ENCODE assay signal across 1 cellular context in the genomic region with DNA sequence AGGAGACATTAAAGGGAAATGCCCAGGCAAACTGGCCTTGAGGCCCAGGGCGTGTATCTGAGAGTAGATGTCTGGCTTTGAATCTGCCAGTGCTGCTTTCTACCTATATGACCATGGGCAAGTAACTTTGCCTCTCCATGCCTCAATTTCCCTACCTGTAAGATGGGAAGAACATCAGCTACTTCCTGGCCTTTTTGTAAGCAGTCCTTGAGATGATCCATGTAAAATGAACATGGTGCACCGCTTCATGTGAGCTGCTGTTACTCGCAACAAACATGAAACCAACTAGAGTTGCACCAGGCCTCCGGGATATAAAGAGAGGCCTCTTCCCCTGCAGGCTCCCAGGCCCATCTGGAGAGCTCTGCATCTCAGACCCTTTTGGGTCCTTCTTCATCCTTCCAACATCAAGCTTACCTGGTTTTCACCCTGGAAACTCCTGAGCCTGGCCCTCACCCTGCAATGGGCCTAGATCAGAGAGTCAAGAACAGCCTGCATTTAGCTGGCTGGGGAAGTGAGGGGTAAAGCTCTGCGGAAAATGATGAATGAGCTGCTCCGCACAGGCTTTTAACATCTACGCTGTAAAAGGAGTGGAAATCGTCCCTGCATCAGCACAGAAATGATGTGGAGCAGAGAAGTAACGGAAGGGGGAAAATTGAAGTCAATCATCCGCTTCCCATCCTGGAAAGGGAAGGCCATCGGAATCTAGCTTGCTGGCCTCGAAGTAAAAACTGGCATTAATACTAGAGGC.
TF ChIP-seq lines count a peak whose summit lies in the region.

No MANE protein-coding gene starts in this region.

TF ChIP-seq in HepG2, 621 proteins besides CTCF, POLR2A, EP300 and RAD21:
- TF ChIP-seq ERF (CRISPR knock-in tag; IDR thresholded peaks at IDR 0.05) = no peak
- no peak for TF ChIP-seq SMAD9 (CRISPR knock-in tag; IDR thresholded peaks at IDR 0.05)
- TF ChIP-seq ZNF629 (CRISPR knock-in tag; conservative IDR thresholded peaks at IDR 0.05) = peak; percentile 58
- TF ChIP-seq, protein P1, sequence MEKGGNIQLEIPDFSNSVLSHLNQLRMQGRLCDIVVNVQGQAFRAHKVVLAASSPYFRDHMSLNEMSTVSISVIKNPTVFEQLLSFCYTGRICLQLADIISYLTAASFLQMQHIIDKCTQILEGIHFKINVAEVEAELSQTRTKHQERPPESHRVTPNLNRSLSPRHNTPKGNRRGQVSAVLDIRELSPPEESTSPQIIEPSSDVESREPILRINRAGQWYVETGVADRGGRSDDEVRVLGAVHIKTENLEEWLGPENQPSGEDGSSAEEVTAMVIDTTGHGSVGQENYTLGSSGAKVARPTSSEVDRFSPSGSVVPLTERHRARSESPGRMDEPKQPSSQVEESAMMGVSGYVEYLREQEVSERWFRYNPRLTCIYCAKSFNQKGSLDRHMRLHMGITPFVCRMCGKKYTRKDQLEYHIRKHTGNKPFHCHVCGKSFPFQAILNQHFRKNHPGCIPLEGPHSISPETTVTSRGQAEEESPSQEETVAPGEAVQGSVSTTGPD (CRISPR knock-in tag; IDR thresholded peaks at IDR 0.05) = no peak
- TF ChIP-seq ZNF777 (CRISPR knock-in tag; IDR thresholded peaks at IDR 0.05) = no peak
- no peak for TF ChIP-seq FOXA3 (CRISPR knock-in tag; IDR thresholded peaks at IDR 0.05)
TF ChIP-seq in HepG2: peak in this region for 1.
